In genomic region chr20:8250539-8251200, GRCh38 we compare ENCODE assay signal across 1 cellular context.
TF ChIP-seq lines count a peak whose summit lies in the region.

No MANE protein-coding gene starts in this region.

TF ChIP-seq in HepG2, 621 proteins besides CTCF, POLR2A, EP300 and RAD21 (continued from another document and continues in another):
- TF ChIP-seq UBTF (CRISPR knock-in tag; IDR thresholded peaks at IDR 0.05) (no peak), BORCS8-MEF2B (CRISPR knock-in tag; IDR thresholded peaks at IDR 0.05) (no peak), ZNF432 (CRISPR knock-in tag; IDR thresholded peaks at IDR 0.05; ENCODE audit: borderline replicate concordance) (no peak), HOXD1 (CRISPR knock-in tag; IDR thresholded peaks at IDR 0.05) (peak; percentile 87), TSC22D2 (CRISPR knock-in tag; IDR thresholded peaks at IDR 0.05; ENCODE audit: borderline replicate concordance) (peak; percentile 49; the same call in 1 of the 2 replicates), MED1 (CRISPR knock-in tag; IDR thresholded peaks at IDR 0.05) (peak; percentile 96), PRDM15 (CRISPR knock-in tag; IDR thresholded peaks at IDR 0.05) (no peak), TEAD3 (CRISPR knock-in tag; optimal IDR thresholded peaks at IDR 0.05; ENCODE audit: borderline replicate concordance) (peak; percentile 95), ZNF670 (CRISPR knock-in tag; IDR thresholded peaks at IDR 0.05; ENCODE audit: borderline replicate concordance) (0 out of 2 replicates have a peak, but pooled peaks have one; percentile 28), PLRG1 (conservative IDR thresholded peaks at IDR 0.05) (no peak), ZNF704 (CRISPR knock-in tag; IDR thresholded peaks at IDR 0.05; ENCODE audit: borderline replicate concordance) (no peak), ARNT2 (CRISPR knock-in tag; IDR thresholded peaks at IDR 0.05; ENCODE audit: low read depth) (0 out of 2 replicates have a peak, but pooled peaks have one; percentile 63), E2F1 (CRISPR knock-in tag; IDR thresholded peaks at IDR 0.05) (no peak), ZZZ3 (CRISPR knock-in tag; IDR thresholded peaks at IDR 0.05; ENCODE audit: borderline replicate concordance) (no peak), ZNF547 (CRISPR knock-in tag; IDR thresholded peaks at IDR 0.05) (no peak), ZNF710 (CRISPR knock-in tag; IDR thresholded peaks at IDR 0.05; ENCODE audit: borderline replicate concordance) (peak; percentile 97), CC2D1A (CRISPR knock-in tag; IDR thresholded peaks at IDR 0.05) (0 out of 2 replicates have a peak, but pooled peaks have one; percentile 24), CREM (IDR thresholded peaks at IDR 0.05) (peak; percentile 98), CREM (CRISPR knock-in tag; IDR thresholded peaks at IDR 0.05) (no peak), ZBTB42 (CRISPR knock-in tag; IDR thresholded peaks at IDR 0.05) (no peak), JUN (CRISPR knock-in tag; IDR thresholded peaks at IDR 0.05) (peak; percentile 82), CHD4 (IDR thresholded peaks at IDR 0.05; ENCODE audit: borderline replicate concordance, low read length) (peak; percentile 99; the same call in 1 of the 2 replicates), ZFP36L2 (CRISPR knock-in tag; IDR thresholded peaks at IDR 0.05) (no peak; the same call in 1 of the 2 replicates), HNRNPH1 (optimal IDR thresholded peaks at IDR 0.05; ENCODE audit: low read depth, low read length) (no peak), RERE (CRISPR knock-in tag; IDR thresholded peaks at IDR 0.05; ENCODE audit: low read depth) (peak; percentile 98), ZNF260 (CRISPR knock-in tag; IDR thresholded peaks at IDR 0.05; ENCODE audit: borderline replicate concordance, low read depth) (no peak), ZFP41 (CRISPR knock-in tag; IDR thresholded peaks at IDR 0.05; ENCODE audit: borderline replicate concordance) (no peak), ZBTB38 (CRISPR knock-in tag; IDR thresholded peaks at IDR 0.05) (no peak), KDM3A (CRISPR knock-in tag; IDR thresholded peaks at IDR 0.05; ENCODE audit: low read depth) (peak; percentile 72; the same call in 1 of the 2 replicates), WIZ (CRISPR knock-in tag; IDR thresholded peaks at IDR 0.05) (no peak), HOXA3 (CRISPR knock-in tag; IDR thresholded peaks at IDR 0.05) (peak; percentile 67; the same call in 1 of the 2 replicates), ZNF558 (CRISPR knock-in tag; IDR thresholded peaks at IDR 0.05; ENCODE audit: borderline replicate concordance) (0 out of 2 replicates have a peak, but pooled peaks have one; percentile 66), JUNB (CRISPR knock-in tag; IDR thresholded peaks at IDR 0.05; ENCODE audit: borderline replicate concordance) (no peak; the same call in 1 of the 2 replicates), ARID4A (CRISPR knock-in tag; IDR thresholded peaks at IDR 0.05; ENCODE audit: borderline replicate concordance) (peak; percentile 25; the same call in 1 of the 2 replicates), MBD4 (IDR thresholded peaks at IDR 0.05; ENCODE audit: borderline replicate concordance, low read length) (peak; percentile 95), ZFP37 (CRISPR knock-in tag; IDR thresholded peaks at IDR 0.05; ENCODE audit: borderline replicate concordance) (no peak), ZBTB33 (CRISPR knock-in tag; IDR thresholded peaks at IDR 0.05) (no peak)
